ENCODE assay signal across 13 cellular contexts in genomic region chr9:95746408-95747165, GRCh38.
DNase-seq lines count a peak whose midpoint lies in the region; ATAC-seq and TF ChIP-seq lines count a peak whose summit lies in the region.
"Had no signal": no experiment of that assay in that cellular context is flagged by ENCODE, and none has a peak within 500 bp of the region (broad histone marks: within the 10 kb centered on the region; RNA-seq: fewer than 3 reads in every experiment).

No MANE protein-coding gene starts in this region.

- no TSS peak for BruUV-seq in mammary epithelial cell (replicated peaks; lab: Mats Ljungman, UMichigan)

- H3K27ac ChIP-seq in mammary epithelial cell (ENCODE audit: insufficient read depth, low read depth, low read length) (no peak overlapping the region), breast epithelium (no peak overlapping the region), mesendoderm (ENCODE audit: low read depth, low read length) (no peak overlapping the region), aorta (ENCODE audit: low read depth in 1 of 2, low read length in 2 of 2) (no peak overlapping the region)

- H4K5ac ChIP-seq in mesendoderm (ENCODE audit: low read length) = no peak overlapping the region

- H3K18ac ChIP-seq in mesendoderm (ENCODE audit: low read length) = peak overlapping the region; percentile 34

- no peak overlapping the region for H2AFZ ChIP-seq in mammary epithelial cell (ENCODE audit: low read depth, low read length)

- no peak overlapping the region for H3K4ac ChIP-seq in mesendoderm (ENCODE audit: low read depth, low read length)

- H2BK5ac ChIP-seq in mesendoderm (ENCODE audit: low read length) = no peak overlapping the region

- H4K8ac ChIP-seq in mesendoderm (ENCODE audit: low read depth, low read length) = no peak overlapping the region

- dilution Hi-C loops in mammary epithelial cell (cut with HindIII; ENCODE audit: low sequenced_read_pairs) = no loop called here

- no peak overlapping the region for H2BK120ac ChIP-seq in mesendoderm (ENCODE audit: low read depth, low read length)

- CTCF ChIA-PET in mammary epithelial cell (lab: Charles Lee; ENCODE audit: low non-redundant PET) = no interaction called here

- ATAC-seq in aorta (ENCODE audit: low FRiP score) = no peak
- ATAC-seq: CD8-positive, alpha-beta T cell had no signal

- no peak overlapping the region for H2BK15ac ChIP-seq in mesendoderm (replicated peaks; ENCODE audit: low read depth)

- TF ChIP-seq POLR2A in breast epithelium (IDR thresholded peaks at IDR 0.05) = no peak

- H3K79me1 ChIP-seq in mesendoderm (ENCODE audit: low read length) = no peaks in the 10 kb centered on the region

- in situ Hi-C loops in mammary epithelial cell (cut with MboI; ENCODE audit: low sequenced_read_pairs in 2 of 2) = no loop called here
- in situ Hi-C loops in SK-MEL-5 (cut with HindIII; ENCODE audit: low pct_unique_long_range_greater_than_20kb, low sequenced_read_pairs) = no loop called here

- no peak overlapping the region for H2AK5ac ChIP-seq in mesendoderm (ENCODE audit: low read length)

- H3K79me2 ChIP-seq in mammary epithelial cell (ENCODE audit: insufficient read depth, low read length) = no peaks in the 10 kb centered on the region
- no peaks in the 10 kb centered on the region for H3K79me2 ChIP-seq in mesendoderm (ENCODE audit: control insufficient read depth, insufficient read depth, low read length)

- H3K36me3 ChIP-seq in mammary epithelial cell (ENCODE audit: insufficient read depth, low read length) (no peaks in the 10 kb centered on the region), breast epithelium (no peaks in the 10 kb centered on the region), mesendoderm (ENCODE audit: control insufficient read depth, insufficient read depth, low read length) (no peaks in the 10 kb centered on the region), aorta (ENCODE audit: control insufficient read depth in 1 of 2, insufficient read depth in 2 of 2, low read length in 1 of 2) (no peaks in the 10 kb centered on the region)

- H3K9ac ChIP-seq in mammary epithelial cell (ENCODE audit: insufficient read depth, low read length) (no peak overlapping the region), mesendoderm (ENCODE audit: low read length) (no peak overlapping the region)

- no peak for TF ChIP-seq CTCF in mammary epithelial cell (conservative IDR thresholded peaks at IDR 0.05 in 1 of 2, IDR thresholded peaks at IDR 0.05 in 1 of 2; ENCODE audit: extremely low read depth in 1 of 2, insufficient read depth in 1 of 2, low read depth in 1 of 2, low read length in 2 of 2)
- TF ChIP-seq CTCF in breast epithelium (IDR thresholded peaks at IDR 0.05) = no peak

- no peaks in the 10 kb centered on the region for H3K4me1 ChIP-seq in mammary epithelial cell (ENCODE audit: insufficient read depth, low read length)
- H3K4me1 ChIP-seq in breast epithelium = no peaks in the 10 kb centered on the region
- no peaks in the 10 kb centered on the region for H3K4me1 ChIP-seq in mesendoderm (ENCODE audit: control insufficient read depth, low read depth, low read length)
- no peaks in the 10 kb centered on the region for H3K4me1 ChIP-seq in aorta (ENCODE audit: control insufficient read depth in 1 of 2, insufficient read depth in 2 of 2, low read length in 2 of 2)
- H3K4me1 ChIP-seq: Caco-2 had no signal

- H3K27me3 ChIP-seq in mammary epithelial cell (ENCODE audit: insufficient read depth, low read length) = no peaks in the 10 kb centered on the region
- H3K27me3 ChIP-seq in breast epithelium = no peaks in the 10 kb centered on the region
- H3K27me3 ChIP-seq in mesendoderm (ENCODE audit: insufficient read depth, low read length, poor library complexity) = no peaks in the 10 kb centered on the region
- H3K27me3 ChIP-seq in aorta (ENCODE audit: control insufficient read depth in 1 of 2, insufficient read depth in 2 of 2, low read length in 1 of 2) = no peaks in the 10 kb centered on the region

- H3K56ac ChIP-seq in mesendoderm (ENCODE audit: low read length) = no peak overlapping the region

- intact Hi-C loops in mammary epithelial cell (cut with micrococcal nuclease) (no loop called here), breast epithelium (cut with DNase I; ENCODE audit: low total_unique reads) (no loop called here), aorta (cut with DNase I) (no loop called here)

- DNase-seq in mammary epithelial cell (peak; percentile 25), breast epithelium (ENCODE audit: low spot score in 2 of 2) (no peak), SK-MEL-5 (ENCODE audit: low read depth, low spot score) (peak; percentile 76), mesendoderm (no peak), amniotic stem cell (lab: John Stamatoyannopoulos, UW) (no peak), aorta (no peak), NK-92 (lab: John Stamatoyannopoulos, UW; ENCODE audit: unreplicated experiment) (no peak)
- DNase-seq: Caco-2; CD8-positive, alpha-beta T cell; DND-41; GDM1; HCEC 1CT; HFFc6 had no signal

- H3K4me2 ChIP-seq in mammary epithelial cell (ENCODE audit: insufficient read depth, low read depth, low read length) (no peak overlapping the region), mesendoderm (ENCODE audit: low read length) (no peak overlapping the region)

- no peaks in the 10 kb centered on the region for H4K20me1 ChIP-seq in mammary epithelial cell (ENCODE audit: insufficient read depth, low read length)

- H3K23ac ChIP-seq in mesendoderm (ENCODE audit: low read length) = no peak overlapping the region

- H3K4me3 ChIP-seq in mammary epithelial cell (replicated peaks in 1 of 3; ENCODE audit: insufficient read depth in 1 of 3, low read depth in 2 of 3, low read length in 3 of 3) (no peak overlapping the region), breast epithelium (no peak overlapping the region), mesendoderm (ENCODE audit: low read length) (no peak overlapping the region), aorta (ENCODE audit: low read length in 2 of 2) (no peak overlapping the region)

- WGBS in mammary epithelial cell (ENCODE audit: low coverage, missing lambda C conversion rate) = 67% methylated on average over 1 of the region's 4 CpGs
- no CpG with 5 or more reads among the region's 4 CpGs for WGBS in mesendoderm (ENCODE audit: extremely low coverage, insufficient coverage, low lambda C conversion rate)
- WGBS in aorta, 2 donors = 72 to 76% methylated on average over 4 of the region's 4 CpGs

- H3K9me3 ChIP-seq in mammary epithelial cell (replicated peaks; ENCODE audit: insufficient read depth, low read length) (no peaks in the 10 kb centered on the region), breast epithelium (no peaks in the 10 kb centered on the region), aorta (ENCODE audit: control insufficient read depth, low read length) (peaks cover 1% of the 10 kb centered on the region)
- H3K9me3 ChIP-seq: Caco-2 had no signal

Comparison
In these comparisons a context has a peak if more than half of its experiments do, and no peak if none do; other contexts are left out.
1. DNase-seq: peak in mammary epithelial cell (single experiment) and SK-MEL-5 (single experiment); none in breast epithelium (0 of 2), mesendoderm (single experiment), amniotic stem cell (single experiment), aorta (0 of 2) and NK-92 (single experiment).